In genomic region chr10:93495654-93496321, GRCh38 we compare ENCODE assay signal across 8 cellular contexts. TPM values are rescaled to one million over a fixed set of nuclear protein-coding genes. Genes with fewer than 3 reads are reported as not detected.
DNase-seq lines count a peak whose midpoint lies in the region; ATAC-seq and TF ChIP-seq lines count a peak whose summit lies in the region.

No MANE protein-coding gene starts in this region.

- peak overlapping the region; percentile 94 for H3K4me3 ChIP-seq in SU-DHL-6 (ENCODE audit: insufficient read depth, low read length, poor library complexity, severe bottlenecking)

- no peaks in the 10 kb centered on the region for H3K9me3 Mint-ChIP-seq in endothelial cell (ENCODE audit: unreplicated experiment)
- H3K9me3 Mint-ChIP-seq in naive thymus-derived CD8-positive, alpha-beta T cell = no peaks in the 10 kb centered on the region

- TF ChIP-seq CTCF in SU-DHL-6 (IDR thresholded peaks at IDR 0.05; ENCODE audit: insufficient read depth, low read length, poor library complexity, severe bottlenecking) (no peak), endothelial cell (IDR thresholded peaks at IDR 0.05; ENCODE audit: unreplicated experiment) (no peak)

- H3K4me2 ChIP-seq in SU-DHL-6 (ENCODE audit: low read depth, low read length, poor library complexity, severe bottlenecking) = peak overlapping the region; percentile 98

- H3K4me3 Mint-ChIP-seq in endothelial cell (ENCODE audit: unreplicated experiment) = peak overlapping the region; percentile 91
- H3K4me3 Mint-ChIP-seq in naive thymus-derived CD8-positive, alpha-beta T cell = peak overlapping the region; percentile 87 to 95 (median 92)

- peaks cover 4% of the 10 kb centered on the region; the same call in 1 of the 2 replicates for H3K36me3 ChIP-seq in SU-DHL-6 (ENCODE audit: low read length)

- no peaks in the 10 kb centered on the region for H3K27me3 ChIP-seq in SU-DHL-6 (ENCODE audit: low read length)

- H3K9ac ChIP-seq in SU-DHL-6 (ENCODE audit: low read length) = peak overlapping the region; percentile 93

- no peak overlapping the region for H3K27ac Mint-ChIP-seq in endothelial cell (ENCODE audit: unreplicated experiment)
- H3K27ac Mint-ChIP-seq in naive thymus-derived CD8-positive, alpha-beta T cell = peak overlapping the region in 5 of 10 donors; percentile 9 to 87 (median 52)

- peaks cover 18% of the 10 kb centered on the region for H3K4me1 Mint-ChIP-seq in endothelial cell (ENCODE audit: unreplicated experiment)
- peaks cover 5 to 13% (median 9%) of the 10 kb centered on the region in 4 donors for H3K4me1 Mint-ChIP-seq in naive thymus-derived CD8-positive, alpha-beta T cell

- DNase-seq in NCI-H1417 (lab: John Stamatoyannopoulos, UW) = peak; percentile 18 to 78 (median 58)
- no peak for DNase-seq in NCI-H1417 treated with DMSO at 0.1 percent for 48 hours (lab: John Stamatoyannopoulos, UW)
- DNase-seq in HuH-7 (ENCODE audit: low spot score) = peak; percentile 28
- peak; percentile 19 for DNase-seq in endothelial cell (ENCODE audit: low spot score)
- DNase-seq in naive thymus-derived CD8-positive, alpha-beta T cell = peak in 2 of 10 donors; percentile 2 to 60
- no peak for DNase-seq in epidermal melanocyte (ENCODE audit: insufficient read length, low spot score)

- no peaks in the 10 kb centered on the region for H3K36me3 Mint-ChIP-seq in endothelial cell (ENCODE audit: low read depth, unreplicated experiment)
- H3K36me3 Mint-ChIP-seq in naive thymus-derived CD8-positive, alpha-beta T cell = no peaks in the 10 kb centered on the region

- ATAC-seq in GM21717 (IDR thresholded peaks at IDR 0.05; ENCODE audit: unreplicated experiment) = peak; percentile 20
- ATAC-seq in naive thymus-derived CD8-positive, alpha-beta T cell = peak; percentile 23 to 31

- no peaks in the 10 kb centered on the region for H3K9me2 ChIP-seq in SU-DHL-6 (replicated peaks; ENCODE audit: insufficient read depth, low read length)

- peaks cover 8% of the 10 kb centered on the region; the same call in 1 of the 2 replicates for H3F3A ChIP-seq in SU-DHL-6 (ENCODE audit: insufficient read depth)

- H3K27ac ChIP-seq in SU-DHL-6 (ENCODE audit: low read depth, low read length) = peak overlapping the region; percentile 38; the same call in 1 of the 2 replicates

- no peaks in the 10 kb centered on the region for H4K20me1 ChIP-seq in SU-DHL-6 (ENCODE audit: low read depth, low read length)

- POLR2A ChIA-PET in naive thymus-derived CD8-positive, alpha-beta T cell (lab: Charles Lee) = interaction anchor here (0.6 to 0.9 kb wide), 5 partner anchors 9 to 364 kb away, joined by 3 to 4 read pairs (median 3); no protein-coding TSS in a partner anchor

- no peaks in the 10 kb centered on the region for H3K9me3 ChIP-seq in SU-DHL-6 (ENCODE audit: insufficient read depth, low read length)

- peaks cover 6% of the 10 kb centered on the region for H3K27me3 Mint-ChIP-seq in endothelial cell (ENCODE audit: unreplicated experiment)
- H3K27me3 Mint-ChIP-seq in naive thymus-derived CD8-positive, alpha-beta T cell = peaks cover 2 to 18% (median 5%) of the 10 kb centered on the region in 5 donors

- H2AFZ ChIP-seq in SU-DHL-6 (ENCODE audit: low read depth, low read length, severe bottlenecking) = peak overlapping the region; percentile 99

- peaks cover 41% of the 10 kb centered on the region for H3K79me2 ChIP-seq in SU-DHL-6 (ENCODE audit: insufficient read depth, low read length)

RNA-seq across cellular contexts. Expression of gene CEP55, which starts 0.6 kb away (rescaled TPM):
- total RNA-seq in endothelial cell (ENCODE audit: unreplicated experiment) = 3.5 TPM
- total RNA-seq in naive thymus-derived CD8-positive, alpha-beta T cell = not detected
- polyA plus RNA-seq in naive thymus-derived CD8-positive, alpha-beta T cell = not detected

RNA-seq across cellular contexts. Expression of gene MYOF, which starts 13.7 kb away (rescaled TPM):
- total RNA-seq in endothelial cell (ENCODE audit: unreplicated experiment) = 12.4 TPM
- total RNA-seq in naive thymus-derived CD8-positive, alpha-beta T cell = under 1 TPM in 1 of 2 experiments, not detected in 1; 0.11 TPM
- not detected for polyA plus RNA-seq in naive thymus-derived CD8-positive, alpha-beta T cell

Comparison
In these comparisons a context has a peak if more than half of its experiments do, and no peak if none do; other contexts are left out.
1. DNase-seq: peak in NCI-H1417 (3 of 3), HuH-7 (single experiment) and endothelial cell (single experiment); none in NCI-H1417 treated with DMSO at 0.1 percent for 48 hours (single experiment) and epidermal melanocyte (single experiment).
2. RNA of gene MYOF, which starts 13.7 kb away (total RNA-seq): 12.4 TPM in endothelial cell (single experiment); 0.11 TPM in naive thymus-derived CD8-positive, alpha-beta T cell; every median in the first group is over 10 times any median in the second.